Comparison of ENCODE assay signal across 18 cellular contexts in genomic region chr1:39859859-39860812, GRCh38. TPM values are rescaled to one million over a fixed set of nuclear protein-coding genes. Genes with fewer than 3 reads are reported as not detected.
A peak's percentile ranks its signal among the peaks of the same experiment; 100 is the strongest.
DNase-seq lines count a peak whose midpoint lies in the region; ATAC-seq and TF ChIP-seq lines count a peak whose summit lies in the region.
"Had no signal": no experiment of that assay in that cellular context is flagged by ENCODE, and none has a peak within 500 bp of the region (broad histone marks: within the 10 kb centered on the region; RNA-seq: fewer than 3 reads in every experiment).

No MANE protein-coding gene starts in this region.

- ATAC-seq in activated CD4-positive, CD25-positive, alpha-beta regulatory T cell treated with anti-CD3 and anti-CD28 coated beads, Interleukin-2, amount 50 U/mL, for 24 hours = peak; percentile 32 to 49

- H3K4me3 Mint-ChIP-seq in CD14-positive monocyte (no peak overlapping the region), mesothelial cell of epicardium (no peak overlapping the region)
- H3K4me3 Mint-ChIP-seq: CD8-positive, alpha-beta memory T cell; IgD-negative memory B cell had no signal

- H3K9me3 Mint-ChIP-seq in CD14-positive monocyte (peaks cover 0 to 3% (median 0%) of the 10 kb centered on the region in 7 donors), mesothelial cell of epicardium (peaks cover 5% of the 10 kb centered on the region)
- H3K9me3 Mint-ChIP-seq: CD8-positive, alpha-beta memory T cell; IgD-negative memory B cell had no signal

- H4K20me1 ChIP-seq in hepatocyte (ENCODE audit: insufficient read depth, poor library complexity, severe bottlenecking) = peaks cover 18% of the 10 kb centered on the region

- H3K4me1 Mint-ChIP-seq in CD14-positive monocyte = peaks cover 15% of the 10 kb centered on the region
- H3K4me1 Mint-ChIP-seq in mesothelial cell of epicardium = peaks cover 9% of the 10 kb centered on the region

- intact Hi-C loops in CD14-positive monocyte (cut with micrococcal nuclease) = no loop called here

- no peak for DNase-seq in activated CD4-positive, CD25-positive, alpha-beta regulatory T cell treated with anti-CD3 and anti-CD28 coated beads, Interleukin-2, amount 50 U/mL, for 72 hours
- peak; percentile 100 for DNase-seq in NCI-H510A treated with DMSO at 0.1 percent for 48 hours (lab: John Stamatoyannopoulos, UW)
- no peak for DNase-seq in hepatocyte (ENCODE audit: low spot score)
- DNase-seq in CD14-positive monocyte (ENCODE audit: low spot score) = no peak
- no peak for DNase-seq in mesothelial cell of epicardium (ENCODE audit: low spot score in 2 of 2, unreplicated experiment in 2 of 2)
- no peak for DNase-seq in RWPE1 (ENCODE audit: low spot score)
- DNase-seq: CD8-positive, alpha-beta memory T cell; NCI-H1417; NCI-H345; NCI-H82; Peyer's patch; SHP77; SK-N-SH; T-helper 1 cell had no signal

- H2AFZ ChIP-seq in hepatocyte = no peak overlapping the region

- H3K36me3 ChIP-seq in hepatocyte (replicated peaks; ENCODE audit: insufficient read depth, low read depth) = no peaks in the 10 kb centered on the region

- no peaks in the 10 kb centered on the region for H3K9me2 ChIP-seq in hepatocyte (replicated peaks; ENCODE audit: insufficient read depth)
- H3K9me2 ChIP-seq: SK-N-SH had no signal

- H3K27ac ChIP-seq in hepatocyte = peak overlapping the region; percentile 2
- H3K27ac ChIP-seq in RWPE1 = no peak overlapping the region
- H3K27ac ChIP-seq: BLaER1, HL-60, Peyer's patch had no signal

- peaks cover 93% of the 10 kb centered on the region for H3K79me2 ChIP-seq in hepatocyte

- POLR2A ChIA-PET in RWPE1 (lab: Yijun Ruan, JAX; ENCODE audit: low non-redundant PET) = no interaction called here

- 76% methylated on average over 7 of the region's 7 CpGs for WGBS in hepatocyte (ENCODE audit: low lambda C conversion rate, missing lambda C conversion rate)

- H3K4me1 ChIP-seq in hepatocyte (ENCODE audit: insufficient read depth) = no peaks in the 10 kb centered on the region
- H3K4me1 ChIP-seq: BLaER1, Peyer's patch had no signal

- H3K27me3 ChIP-seq in hepatocyte = no peaks in the 10 kb centered on the region
- H3K27me3 ChIP-seq: BLaER1, Peyer's patch had no signal

- CTCF ChIA-PET in RWPE1 (lab: Yijun Ruan, JAX) = no interaction called here

- H3K4me3 ChIP-seq in hepatocyte = no peak overlapping the region
- H3K4me3 ChIP-seq: BLaER1, Peyer's patch had no signal

- H3K27me3 Mint-ChIP-seq in CD14-positive monocyte (ENCODE audit: low read depth in 3 of 3) (no peaks in the 10 kb centered on the region), mesothelial cell of epicardium (ENCODE audit: low read depth) (no peaks in the 10 kb centered on the region)
- H3K27me3 Mint-ChIP-seq: CD8-positive, alpha-beta memory T cell; IgD-negative memory B cell had no signal

- H3K9me3 ChIP-seq in hepatocyte (ENCODE audit: low read depth) = no peaks in the 10 kb centered on the region
- H3K9me3 ChIP-seq: Peyer's patch, SK-N-SH had no signal

- H3K27ac Mint-ChIP-seq in CD14-positive monocyte (no peak overlapping the region), mesothelial cell of epicardium (no peak overlapping the region)
- H3K27ac Mint-ChIP-seq: IgD-negative memory B cell had no signal

- no peak overlapping the region for H3K4me2 ChIP-seq in hepatocyte
- H3K4me2 ChIP-seq: BLaER1, SK-N-SH had no signal

- no peak for TF ChIP-seq CTCF in hepatocyte (IDR thresholded peaks at IDR 0.05; ENCODE audit: poor library complexity)
- TF ChIP-seq CTCF in CD14-positive monocyte (IDR thresholded peaks at IDR 0.05) = no peak
- TF ChIP-seq CTCF in mesothelial cell of epicardium (IDR thresholded peaks at IDR 0.05; ENCODE audit: unreplicated experiment) = no peak
- no peak for TF ChIP-seq CTCF in RWPE1 (conservative IDR thresholded peaks at IDR 0.05; ENCODE audit: low read depth)

- H3K36me3 Mint-ChIP-seq in CD14-positive monocyte (peaks cover 21 to 22% of the 10 kb centered on the region in 2 donors), mesothelial cell of epicardium (peaks cover 20% of the 10 kb centered on the region)

RNA-seq across cellular contexts. Expression of gene TRIT1, which starts 23.2 kb away (rescaled TPM):
- total RNA-seq in hepatocyte (17.2 and 20.0 TPM in 2 replicates), mesothelial cell of epicardium (38.6 to 40.3 TPM (median 39.5 TPM) in 3 replicates)
- polyA plus RNA-seq in hepatocyte (16.6 and 19.7 TPM in 2 replicates), CD14-positive monocyte (10 to 100 TPM; 14.5 to 15.8 TPM)

RNA-seq across cellular contexts. Expression of gene MYCL, which starts 41.6 kb away (rescaled TPM):
- total RNA-seq in hepatocyte = 6.3 and 10.6 TPM in 2 replicates
- polyA plus RNA-seq in hepatocyte = 7.3 and 7.8 TPM in 2 replicates
- 10 to 100 TPM; 74.7 to 84.0 TPM for polyA plus RNA-seq in CD14-positive monocyte
- total RNA-seq in mesothelial cell of epicardium = 25.0 to 27.2 TPM (median 25.5 TPM) in 3 replicates
- polyA plus RNA-seq: CD8-positive, alpha-beta memory T cell had no signal
